ENCODE assay signal across 1 cellular context in genomic region chr16:30874244-30874820, GRCh38.
TF ChIP-seq lines count a peak whose summit lies in the region.

No MANE protein-coding gene starts in this region.

TF ChIP-seq in IMR-90, 13 proteins besides CTCF, POLR2A, EP300 and RAD21 (continued from another document):
- TF ChIP-seq USF2 (IDR thresholded peaks at IDR 0.05; ENCODE audit: low read depth, low read length) = no peak
- TF ChIP-seq NFE2L2 (IDR thresholded peaks at IDR 0.05; ENCODE audit: low read depth, low read length) = no peak
- no peak for TF ChIP-seq BHLHE40 (IDR thresholded peaks at IDR 0.05; ENCODE audit: low read depth, low read length)
- TF ChIP-seq RCOR1 (IDR thresholded peaks at IDR 0.05; ENCODE audit: insufficient replicate concordance, low read length) = no peak
